Comparison of ENCODE assay signal across 8 cellular contexts in genomic region chr4:70994069-70994366, GRCh38. TPM values are rescaled to one million over a fixed set of nuclear protein-coding genes. Genes with fewer than 3 reads are reported as not detected.
DNase-seq lines count a peak whose midpoint lies in the region; ATAC-seq and TF ChIP-seq lines count a peak whose summit lies in the region.

No MANE protein-coding gene starts in this region.

- H3K4me1 Mint-ChIP-seq in naive thymus-derived CD4-positive, alpha-beta T cell, result peaks cover 32 to 61% (median 50%) of the 10 kb centered on the region in 7 donors

- no peaks in the 10 kb centered on the region for H3K27me3 Mint-ChIP-seq in naive thymus-derived CD4-positive, alpha-beta T cell

- H3K27ac ChIP-seq in KMS-11, result peak overlapping the region; percentile 57
- peak overlapping the region; percentile 91 for H3K27ac ChIP-seq in caudate nucleus (ENCODE audit: low read depth, low read length)
- H3K27ac ChIP-seq in naive thymus-derived CD4-positive, alpha-beta T cell (ENCODE audit: low read depth, low read length), result peak overlapping the region; percentile 79

- TF ChIP-seq CTCF in BE2C (IDR thresholded peaks at IDR 0.05; ENCODE audit: low read depth, low read length), result no peak
- no peak for TF ChIP-seq CTCF in KMS-11 (conservative IDR thresholded peaks at IDR 0.05; ENCODE audit: low read depth, low read length)

- no peaks in the 10 kb centered on the region for H3K4me1 ChIP-seq in BE2C
- peaks cover 43% of the 10 kb centered on the region for H3K4me1 ChIP-seq in KMS-11 (ENCODE audit: low read depth, poor library complexity, severe bottlenecking)
- peaks cover 19 to 26% of the 10 kb centered on the region in 2 donors for H3K4me1 ChIP-seq in naive thymus-derived CD4-positive, alpha-beta T cell (ENCODE audit: control insufficient read depth in 2 of 2, insufficient read depth in 2 of 2, low read length in 2 of 2)

- H3K4me3 ChIP-seq in BE2C (ENCODE audit: low read depth, low read length) (peak overlapping the region; percentile 90), KMS-11 (IDR thresholded peaks at IDR 0.05; ENCODE audit: insufficient read depth, low read depth, low read length) (peak overlapping the region; percentile 93)
- peak overlapping the region; percentile 86 for H3K4me3 ChIP-seq in naive thymus-derived CD4-positive, alpha-beta T cell (ENCODE audit: low read length)

- H3K27me3 ChIP-seq in BE2C (no peaks in the 10 kb centered on the region), KMS-11 (ENCODE audit: insufficient read depth, low read depth) (no peaks in the 10 kb centered on the region)
- no peaks in the 10 kb centered on the region for H3K27me3 ChIP-seq in naive thymus-derived CD4-positive, alpha-beta T cell (ENCODE audit: control insufficient read depth in 2 of 2, insufficient read depth in 2 of 2, low read length in 2 of 2)

- H3K36me3 Mint-ChIP-seq in naive thymus-derived CD4-positive, alpha-beta T cell, result peaks cover 0 to 36% (median 10%) of the 10 kb centered on the region in 5 donors

- H3K36me3 ChIP-seq in BE2C (peaks cover 20% of the 10 kb centered on the region), KMS-11 (ENCODE audit: insufficient read depth) (peaks cover under 1% of the 10 kb centered on the region; the same call in 1 of the 2 replicates)
- peaks cover 0 to 14% (median 0%) of the 10 kb centered on the region in 3 experiments for H3K36me3 ChIP-seq in naive thymus-derived CD4-positive, alpha-beta T cell (ENCODE audit: control insufficient read depth in 2 of 3, insufficient read depth in 3 of 3, low read length in 3 of 3)

- H3K79me2 ChIP-seq in KMS-11 (ENCODE audit: insufficient read depth, low read depth), result peaks cover 43% of the 10 kb centered on the region

- peak overlapping the region; percentile 77 for H3K9ac ChIP-seq in KMS-11

- in situ Hi-C loops in G401 (cut with HindIII; ENCODE audit: low sequenced_read_pairs), result no loop called here

- POLR2A ChIA-PET in naive thymus-derived CD4-positive, alpha-beta T cell (lab: Charles Lee), result interaction anchor here (0.6 to 3.9 kb wide), 12 partner anchors 7 to 305 kb away, joined by 3 to 28 read pairs (median 5); partner anchors contain the start of genes GRSF1, MOB1B and UTP3

- intact Hi-C loops in naive thymus-derived CD4-positive, alpha-beta T cell (cut with micrococcal nuclease), result loop anchor here (5.0 kb wide), 2 partner anchors 67 to 257 kb away; no protein-coding TSS in a partner anchor

- H3K4me3 Mint-ChIP-seq in naive thymus-derived CD4-positive, alpha-beta T cell, result peak overlapping the region; percentile 86 to 98 (median 94)

- no peak for ATAC-seq in naive thymus-derived CD4-positive, alpha-beta T cell
- ATAC-seq in GM18861 (IDR thresholded peaks at IDR 0.05; ENCODE audit: unreplicated experiment), result no peak

- CTCF ChIA-PET in naive thymus-derived CD4-positive, alpha-beta T cell (lab: Charles Lee), result interaction anchor here (1.0 to 2.2 kb wide), 4 partner anchors 9 to 259 kb away, joined by 3 to 16 read pairs (median 6); partner anchors contain the start of gene MOB1B

- peak overlapping the region; percentile 77 for H3K4me2 ChIP-seq in KMS-11

- H4K20me1 ChIP-seq in KMS-11 (ENCODE audit: insufficient read depth), result no peaks in the 10 kb centered on the region

- H3K9me3 ChIP-seq in BE2C, result peaks cover 2% of the 10 kb centered on the region; the same call in 1 of the 2 replicates
- no peaks in the 10 kb centered on the region for H3K9me3 ChIP-seq in naive thymus-derived CD4-positive, alpha-beta T cell (ENCODE audit: control insufficient read depth in 2 of 3, low read length in 3 of 3)

- H2AFZ ChIP-seq in KMS-11 (ENCODE audit: low read depth), result peak overlapping the region; percentile 71

- no peaks in the 10 kb centered on the region for H3K9me3 Mint-ChIP-seq in naive thymus-derived CD4-positive, alpha-beta T cell

- no peak for DNase-seq in BE2C
- peak in 2 of 61 donors; percentile 14 to 23 for DNase-seq in caudate nucleus (lab: John Stamatoyannopoulos, UW)
- peak in 1 of 9 donors; percentile 19 for DNase-seq in naive thymus-derived CD4-positive, alpha-beta T cell
- no peak for DNase-seq in G401 (ENCODE audit: low spot score)
- DNase-seq in SW 1271 (lab: John Stamatoyannopoulos, UW), result no peak
- DNase-seq in NCI-H345 treated with DMSO at 0.1 percent for 48 hours (lab: John Stamatoyannopoulos, UW; ENCODE audit: unreplicated experiment), result no peak

- peak overlapping the region; percentile 84 to 97 (median 92) for H3K27ac Mint-ChIP-seq in naive thymus-derived CD4-positive, alpha-beta T cell

RNA-seq across cellular contexts. Expression of gene DCK, which starts 0.6 kb away (rescaled TPM):
- 8.7 TPM for polyA plus RNA-seq in BE2C (2012; ENCODE audit: insufficient read depth, insufficient read length, low read depth)
- total RNA-seq in naive thymus-derived CD4-positive, alpha-beta T cell, result 10 to 100 TPM; 19.8 to 72.8 (median 47.7) TPM
- polyA plus RNA-seq in naive thymus-derived CD4-positive, alpha-beta T cell, result 10 to 100 TPM; 60.5 to 86.1 TPM
- total RNA-seq in G401 (2014; rRNA removed; shearing (Covaris generic)), result 22.2 and 26.8 TPM in 2 replicates
